17 cellular contexts compared by ENCODE assay signal in the genomic region with DNA sequence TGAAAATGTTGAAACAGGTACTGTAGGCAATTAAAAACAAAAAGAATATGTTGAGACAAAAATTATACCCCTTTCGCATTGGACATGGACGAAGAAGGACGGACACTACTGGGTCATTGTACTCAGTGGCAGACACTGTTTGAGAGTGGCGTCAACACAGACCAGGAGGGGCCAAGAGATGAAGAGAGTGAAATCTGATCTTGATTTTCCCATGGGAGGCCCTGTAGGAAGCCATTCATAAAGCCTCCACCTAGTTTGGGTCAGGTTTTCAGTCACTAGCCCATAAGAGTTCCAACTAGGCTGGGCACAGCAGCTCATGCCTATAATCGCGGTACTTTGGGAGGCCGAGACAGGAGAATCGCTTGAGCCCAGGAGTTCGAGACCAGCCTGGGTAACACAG. TPM values are rescaled to one million over a fixed set of nuclear protein-coding genes. Genes with fewer than 3 reads are reported as not detected.
DNase-seq lines count a peak whose midpoint lies in the region; ATAC-seq, FAIRE-seq and TF ChIP-seq lines count a peak whose summit lies in the region.
"Had no signal": no experiment of that assay in that cellular context is flagged by ENCODE, and none has a peak within 500 bp of the region (broad histone marks: within the 10 kb centered on the region; RNA-seq: fewer than 3 reads in every experiment).

No MANE protein-coding gene starts in this region.

- H3K36me3 Mint-ChIP-seq in activated T-helper 1 cell treated with anti-CD3 and anti-CD28 coated beads, Interleukin-12 subunit alpha, Interleukin-12 subunit beta, Interleukin-2, Interleukin-4 antibody, amounts not matched to agents 30 ng/mL and 10 ng/mL and 1 ng/mL, durations not matched to agents 14 hours and 24 hours and 36 hours (ENCODE audit: low read depth), result no peaks in the 10 kb centered on the region
- H3K36me3 Mint-ChIP-seq: CD4-positive, CD25-positive, alpha-beta regulatory T cell had no signal

- no peak overlapping the region for H2BK12ac ChIP-seq in H1 (ENCODE audit: low read depth, low read length)

- no peak overlapping the region for H4K91ac ChIP-seq in H1 (replicated peaks; ENCODE audit: insufficient read length, low read length)

- H3K56ac ChIP-seq in H1 (replicated peaks; ENCODE audit: insufficient read length, low read depth, low read length), result no peak overlapping the region

- FAIRE-seq in H1 (lab: Jason Lieb, UNC), result no peak
- FAIRE-seq: G401.6 had no signal

- H3K27me3 ChIP-seq in H1 (replicated peaks in 1 of 4; ENCODE audit: control insufficient read depth in 3 of 4, extremely low read depth in 1 of 4, insufficient read depth in 3 of 4, low read length in 3 of 4), result no peaks in the 10 kb centered on the region

- ATAC-seq in stimulated activated naive CD8-positive, alpha-beta T cell treated with anti-CD3 and anti-CD28 coated beads, Interleukin-15, amount 100 ng/mL, for 72 hours, result no peak

- no peak overlapping the region for H3K4ac ChIP-seq in H1 (replicated peaks; ENCODE audit: insufficient read length, low read depth, low read length)

- H3K18ac ChIP-seq in H1 (ENCODE audit: extremely low read depth, low read length), result no peak overlapping the region

- no peak overlapping the region for H4K5ac ChIP-seq in H1 (ENCODE audit: insufficient read length, low read depth, low read length)

- no peak overlapping the region for H4K8ac ChIP-seq in H1 (ENCODE audit: extremely low read depth, insufficient read depth, low read length)

- WGBS in H1 (ENCODE audit: extremely low coverage in 1 of 2, insufficient coverage in 1 of 2, insufficient read length in 1 of 2, insufficient replicate concordance in 2 of 2, low coverage in 1 of 2, low lambda C conversion rate in 2 of 2, missing lambda C conversion rate in 1 of 2), 2 experiments, result 93% methylated on average over 9 of the region's 9 CpGs; no CpG with 5 or more reads in 1 of the 2 experiments

- H2AFZ ChIP-seq in H1 (ENCODE audit: low read length), result peak overlapping the region; percentile 40; the same call in 1 of the 2 replicates

- H3K23me2 ChIP-seq in H1 (ENCODE audit: low read depth, low read length), result no peaks in the 10 kb centered on the region

- no peak overlapping the region for H2BK15ac ChIP-seq in H1 (ENCODE audit: low read length)

- no peak for TF ChIP-seq CTCF in HEK293 (tag by site-specific recombination; IDR thresholded peaks at IDR 0.05)
- TF ChIP-seq CTCF in H1 (IDR thresholded peaks at IDR 0.05; ENCODE audit: control extremely low read depth in 1 of 3, insufficient read depth in 1 of 3, low read depth in 1 of 3, low read length in 3 of 3), result no peak

- no peaks in the 10 kb centered on the region for H4K20me1 ChIP-seq in H1 (replicated peaks in 1 of 2; ENCODE audit: control insufficient read depth in 1 of 2, insufficient read depth in 2 of 2, low read length in 2 of 2)

- no peak for TF ChIP-seq POLR2A in H1 (IDR thresholded peaks at IDR 0.05; ENCODE audit: control extremely low read depth in 1 of 2, low read depth in 2 of 2, low read length in 2 of 2)

- H3K9me3 ChIP-seq in HEK293 (ENCODE audit: control insufficient read depth, insufficient read depth, low read depth, low read length) (no peaks in the 10 kb centered on the region), H1 (ENCODE audit: insufficient read depth in 2 of 2, low read depth in 1 of 2, low read length in 1 of 2) (no peaks in the 10 kb centered on the region)

- DNase-seq in NCI-H146 (lab: John Stamatoyannopoulos, UW), result peak; percentile 66
- peak; percentile 32 for DNase-seq in NCI-H2171 (lab: John Stamatoyannopoulos, UW)
- no peak for DNase-seq in H1 (ENCODE audit: low read depth in 1 of 2, low spot score in 2 of 2)
- no peak for DNase-seq in SK-N-DZ (ENCODE audit: low spot score)
- DNase-seq in stimulated activated naive CD8-positive, alpha-beta T cell treated with anti-CD3 and anti-CD28 coated beads, Interleukin-15, amount 100 ng/mL, for 72 hours, result no peak
- no peak for DNase-seq in cerebellar nuclear complex (lab: John Stamatoyannopoulos, UW)
- DNase-seq in activated T-helper 1 cell treated with anti-CD3 and anti-CD28 coated beads, Interleukin-12 subunit alpha, Interleukin-12 subunit beta, Interleukin-2, Interleukin-4 antibody, amounts not matched to agents 30 ng/mL and 10 ng/mL and 1 ng/mL, durations not matched to agents 14 hours and 24 hours and 36 hours (ENCODE audit: low spot score), result no peak
- DNase-seq: ACHN; Calu3; CD4-positive, CD25-positive, alpha-beta regulatory T cell; DMS79 treated with DMSO at 0.1 percent for 48 hours; H7; Kasumi-1; NCI-H226; RPMI8226 had no signal

- H3K4me3 Mint-ChIP-seq in stimulated activated naive CD8-positive, alpha-beta T cell treated with anti-CD3 and anti-CD28 coated beads, Interleukin-15, amount 100 ng/mL, for 72 hours, result no peak overlapping the region
- no peak overlapping the region for H3K4me3 Mint-ChIP-seq in activated T-helper 1 cell treated with anti-CD3 and anti-CD28 coated beads, Interleukin-12 subunit alpha, Interleukin-12 subunit beta, Interleukin-2, Interleukin-4 antibody, amounts not matched to agents 30 ng/mL and 10 ng/mL and 1 ng/mL, durations not matched to agents 14 hours and 24 hours and 36 hours
- H3K4me3 Mint-ChIP-seq: CD4-positive, CD25-positive, alpha-beta regulatory T cell had no signal

- H3K27ac ChIP-seq in HEK293 (ENCODE audit: extremely low read depth, low read depth, low read length), result no peak overlapping the region
- H3K27ac ChIP-seq in H1 (ENCODE audit: low read depth, low read length), result no peak overlapping the region

- no peak overlapping the region for H3K27ac Mint-ChIP-seq in stimulated activated naive CD8-positive, alpha-beta T cell treated with anti-CD3 and anti-CD28 coated beads, Interleukin-15, amount 100 ng/mL, for 72 hours
- no peak overlapping the region for H3K27ac Mint-ChIP-seq in activated T-helper 1 cell treated with anti-CD3 and anti-CD28 coated beads, Interleukin-12 subunit alpha, Interleukin-12 subunit beta, Interleukin-2, Interleukin-4 antibody, amounts not matched to agents 30 ng/mL and 10 ng/mL and 1 ng/mL, durations not matched to agents 14 hours and 24 hours and 36 hours
- H3K27ac Mint-ChIP-seq: CD4-positive, CD25-positive, alpha-beta regulatory T cell had no signal

- H2BK20ac ChIP-seq in H1 (ENCODE audit: low read length), result no peak overlapping the region

- no peak overlapping the region for H3K23ac ChIP-seq in H1 (ENCODE audit: insufficient read length)

- peaks cover 2% of the 10 kb centered on the region; the same call in 1 of the 2 replicates for H3K4me1 ChIP-seq in HEK293 (ENCODE audit: control insufficient read depth, insufficient read depth, low read length)
- H3K4me1 ChIP-seq in H1 (replicated peaks in 1 of 4; ENCODE audit: control insufficient read depth in 3 of 4, insufficient read depth in 4 of 4, low read length in 3 of 4), result no peaks in the 10 kb centered on the region

- no peak overlapping the region for H2BK5ac ChIP-seq in H1 (ENCODE audit: low read depth, low read length)

- H3K9me3 Mint-ChIP-seq in stimulated activated naive CD8-positive, alpha-beta T cell treated with anti-CD3 and anti-CD28 coated beads, Interleukin-15, amount 100 ng/mL, for 72 hours, result no peaks in the 10 kb centered on the region
- H3K9me3 Mint-ChIP-seq in activated T-helper 1 cell treated with anti-CD3 and anti-CD28 coated beads, Interleukin-12 subunit alpha, Interleukin-12 subunit beta, Interleukin-2, Interleukin-4 antibody, amounts not matched to agents 30 ng/mL and 10 ng/mL and 1 ng/mL, durations not matched to agents 14 hours and 24 hours and 36 hours, result no peaks in the 10 kb centered on the region

- H2BK120ac ChIP-seq in H1 (replicated peaks; ENCODE audit: low read depth, low read length), result no peak overlapping the region

- H3K4me1 Mint-ChIP-seq in stimulated activated naive CD8-positive, alpha-beta T cell treated with anti-CD3 and anti-CD28 coated beads, Interleukin-15, amount 100 ng/mL, for 72 hours, result no peaks in the 10 kb centered on the region
- no peaks in the 10 kb centered on the region for H3K4me1 Mint-ChIP-seq in activated T-helper 1 cell treated with anti-CD3 and anti-CD28 coated beads, Interleukin-12 subunit alpha, Interleukin-12 subunit beta, Interleukin-2, Interleukin-4 antibody, amounts not matched to agents 30 ng/mL and 10 ng/mL and 1 ng/mL, durations not matched to agents 14 hours and 24 hours and 36 hours (ENCODE audit: low read depth)
- H3K4me1 Mint-ChIP-seq: CD4-positive, CD25-positive, alpha-beta regulatory T cell had no signal

- POLR2A ChIA-PET in HEK293 (lab: Yijun Ruan, JAX), result no interaction called here
- POLR2A ChIA-PET in H1 (lab: Charles Lee; ENCODE audit: partially characterized antibody), result no interaction called here

- no peak for TF ChIP-seq RAD21 in H1 (IDR thresholded peaks at IDR 0.05 in 1 of 2, conservative IDR thresholded peaks at IDR 0.05 in 1 of 2; ENCODE audit: low read depth in 2 of 2, low read length in 2 of 2)

- no peak overlapping the region for H2AK5ac ChIP-seq in H1 (ENCODE audit: low read depth, low read length)

- H3K14ac ChIP-seq in H1 (ENCODE audit: insufficient read length), result no peak overlapping the region

- no peak for TF ChIP-seq EP300 in H1 (IDR thresholded peaks at IDR 0.05; ENCODE audit: borderline replicate concordance in 1 of 2, low read depth in 2 of 2, low read length in 2 of 2)

- no peaks in the 10 kb centered on the region for H3K79me2 ChIP-seq in H1 (ENCODE audit: control insufficient read depth in 1 of 2, insufficient read depth in 2 of 2, low read length in 2 of 2)

- H3K4me2 ChIP-seq in H1 (ENCODE audit: insufficient read depth in 1 of 2, low read depth in 2 of 2, low read length in 2 of 2), result no peak overlapping the region

- H3K79me1 ChIP-seq in H1 (ENCODE audit: low read depth, low read length), result no peaks in the 10 kb centered on the region

- H3K36me3 ChIP-seq in HEK293 (ENCODE audit: control insufficient read depth in 2 of 2, insufficient read depth in 1 of 2, low read length in 2 of 2) (no peaks in the 10 kb centered on the region), H1 (ENCODE audit: control insufficient read depth in 2 of 4, insufficient read depth in 4 of 4, low read length in 3 of 4) (no peaks in the 10 kb centered on the region)

- H3K4me3 ChIP-seq in HEK293 (ENCODE audit: low read depth, low read length) (no peak overlapping the region), H1 (ENCODE audit: extremely low read depth in 1 of 4, insufficient read depth in 2 of 4, low read depth in 3 of 4, low read length in 4 of 4) (no peak overlapping the region)

- H3K27me3 Mint-ChIP-seq in stimulated activated naive CD8-positive, alpha-beta T cell treated with anti-CD3 and anti-CD28 coated beads, Interleukin-15, amount 100 ng/mL, for 72 hours, result no peaks in the 10 kb centered on the region
- peaks cover 2% of the 10 kb centered on the region for H3K27me3 Mint-ChIP-seq in activated T-helper 1 cell treated with anti-CD3 and anti-CD28 coated beads, Interleukin-12 subunit alpha, Interleukin-12 subunit beta, Interleukin-2, Interleukin-4 antibody, amounts not matched to agents 30 ng/mL and 10 ng/mL and 1 ng/mL, durations not matched to agents 14 hours and 24 hours and 36 hours (ENCODE audit: insufficient read depth)

- intact Hi-C loops in activated T-helper 1 cell treated with anti-CD3 and anti-CD28 coated beads, Interleukin-12 subunit alpha, Interleukin-12 subunit beta, Interleukin-2, Interleukin-4 antibody, amounts not matched to agents 30 ng/mL and 10 ng/mL and 1 ng/mL, durations not matched to agents 14 hours and 24 hours and 36 hours (cut with micrococcal nuclease), result no loop called here

- no peak overlapping the region for H3K9ac ChIP-seq in H1 (replicated peaks in 1 of 4; ENCODE audit: extremely low read depth in 1 of 4, low read depth in 3 of 4, low read length in 3 of 4)

- CTCF ChIA-PET in HEK293 (lab: Yijun Ruan, JAX), result interaction anchor here (0.7 kb wide), 1 partner anchor 28 kb away, joined by 3 read pairs; no protein-coding TSS in a partner anchor
- CTCF ChIA-PET in H1 (lab: Charles Lee; ENCODE audit: partially characterized antibody), result interaction anchor here (0.7 kb wide), 1 partner anchor 54 kb away, joined by 3 read pairs; no protein-coding TSS in a partner anchor

RNA-seq across cellular contexts. Expression of a gene that starts 23.6 kb away (rescaled TPM):
- 27.7 and 29.2 TPM in 2 replicates for total RNA-seq in H1 (2021; fragmentation: NEBNext Ultra II Directional; extraction: Animal tissue kit (Norgen Biotek cat#: 25700))
- 4.1 and 7.2 TPM in 2 replicates for polyA plus RNA-seq in H1 (2011; rRNA removed)
- polyA plus RNA-seq in H1 (2011; cell fraction: cytosol; rRNA removed), result 9.7 TPM
- 4.0 TPM for polyA plus RNA-seq in H1 (2011; cell fraction: nucleus; rRNA removed)
- polyA plus RNA-seq in H1 (2012, experiment 1 of 2), result 13.4 to 18.6 TPM (median 15.1 TPM) in 4 replicates
- polyA plus RNA-seq in H1 (2012, experiment 2 of 2), result 1.4 TPM
- polyA plus RNA-seq in H1 (2013, experiment 1 of 2), result 15.4 TPM
- 14.6 TPM for polyA plus RNA-seq in H1 (2013, experiment 2 of 2)
- polyA minus RNA-seq in H1 (2011; rRNA and poly(A)+ RNA removed), result 24.4 and 42.6 TPM in 2 replicates
- polyA minus RNA-seq in H1 (2011; cell fraction: cytosol; rRNA and poly(A)+ RNA removed), result 13.8 TPM
- 25.7 TPM for polyA minus RNA-seq in H1 (2011; cell fraction: nucleus; rRNA and poly(A)+ RNA removed)
- polyA plus RNA-seq in SK-N-DZ (2014; cell fraction: cytosol; rRNA removed), result 12.5 and 17.0 TPM in 2 replicates
- 20.7 and 21.7 TPM in 2 replicates for polyA plus RNA-seq in SK-N-DZ (2014; cell fraction: nucleus; rRNA removed)
- total RNA-seq in activated T-helper 1 cell treated with anti-CD3 and anti-CD28 coated beads, Interleukin-12 subunit alpha, Interleukin-12 subunit beta, Interleukin-2, Interleukin-4 antibody, amounts not matched to agents 30 ng/mL and 10 ng/mL and 1 ng/mL, durations not matched to agents 14 hours and 24 hours and 36 hours, result 10.8 and 11.1 TPM in 2 replicates

Comparison
In these comparisons a context has a peak if more than half of its experiments do, and no peak if none do; other contexts are left out.
1. DNase-seq: peak in NCI-H146 (single experiment) and NCI-H2171 (single experiment); none in H1 (0 of 2), SK-N-DZ (single experiment), stimulated activated naive CD8-positive, alpha-beta T cell treated with anti-CD3 and anti-CD28 coated beads, Interleukin-15, amount 100 ng/mL, for 72 hours (0 of 2), cerebellar nuclear complex (0 of 2) and activated T-helper 1 cell treated with anti-CD3 and anti-CD28 coated beads, Interleukin-12 subunit alpha, Interleukin-12 subunit beta, Interleukin-2, Interleukin-4 antibody, amounts not matched to agents 30 ng/mL and 10 ng/mL and 1 ng/mL, durations not matched to agents 14 hours and 24 hours and 36 hours (single experiment).